17 cellular contexts compared by ENCODE assay signal in the genomic region with DNA sequence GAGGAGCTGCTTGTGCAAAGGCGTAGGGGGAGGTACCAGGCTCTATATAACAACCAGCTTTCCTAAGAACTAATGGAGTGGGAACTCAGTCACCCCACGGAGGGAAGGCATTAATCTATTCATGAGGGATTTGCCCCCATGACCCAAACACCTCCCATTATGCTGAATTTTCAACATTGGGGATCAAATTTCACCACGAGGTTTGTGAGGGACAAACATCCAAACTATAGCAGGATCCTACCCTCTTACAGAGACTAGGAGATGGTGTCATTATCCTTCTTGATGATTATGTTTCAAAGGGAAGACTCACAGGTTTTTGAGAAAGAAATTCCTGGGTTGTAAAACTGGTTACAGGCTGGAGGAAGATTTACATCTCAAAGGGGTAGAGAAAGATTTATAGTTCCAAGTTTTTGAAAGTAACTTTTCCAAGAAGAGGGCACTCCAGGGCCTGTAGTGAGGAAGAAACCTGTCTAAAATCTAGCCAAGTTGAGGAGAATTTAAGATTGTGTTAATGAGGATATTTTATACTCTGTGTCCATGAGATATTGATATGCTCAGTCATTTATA.
A peak's percentile ranks its signal among the peaks of the same experiment; 100 is the strongest.
DNase-seq lines count a peak whose midpoint lies in the region; ATAC-seq and TF ChIP-seq lines count a peak whose summit lies in the region.
"Had no signal": no experiment of that assay in that cellular context is flagged by ENCODE, and none has a peak within 500 bp of the region (broad histone marks: within the 10 kb centered on the region; RNA-seq: fewer than 3 reads in every experiment).

No MANE protein-coding gene starts in this region.

- peaks cover 4% of the 10 kb centered on the region for H3K36me3 ChIP-seq in ectodermal cell (ENCODE audit: control insufficient read depth, insufficient read depth, low read length)
- H3K36me3 ChIP-seq in mesodermal cell (ENCODE audit: control insufficient read depth, insufficient read depth, low read length), result no peaks in the 10 kb centered on the region
- no peaks in the 10 kb centered on the region for H3K36me3 ChIP-seq in uterus
- H3K36me3 ChIP-seq: SJCRH30 had no signal

- ATAC-seq in HG02763 (IDR thresholded peaks at IDR 0.05; ENCODE audit: unreplicated experiment), result no peak
- ATAC-seq in GM21360 (IDR thresholded peaks at IDR 0.05; ENCODE audit: unreplicated experiment), result no peak

- H3K4me1 Mint-ChIP-seq in progenitor cell of endocrine pancreas (ENCODE audit: low read depth), result peaks cover 2% of the 10 kb centered on the region
- H3K4me1 Mint-ChIP-seq: CD14-positive monocyte had no signal

- H3K27ac ChIP-seq in ectodermal cell (ENCODE audit: insufficient read depth, low read depth, low read length, poor library complexity, severe bottlenecking), result peak overlapping the region; percentile 67
- H3K27ac ChIP-seq in mesodermal cell (ENCODE audit: low read depth, low read length, severe bottlenecking), result peak overlapping the region; percentile 57
- H3K27ac ChIP-seq in uterus, result no peak overlapping the region
- H3K27ac ChIP-seq: PC-9, SJCRH30 had no signal

- H3K9me3 Mint-ChIP-seq in progenitor cell of endocrine pancreas (ENCODE audit: low read depth), result peaks cover 8% of the 10 kb centered on the region

- no peaks in the 10 kb centered on the region for H3K36me3 Mint-ChIP-seq in progenitor cell of endocrine pancreas (ENCODE audit: insufficient read depth)
- H3K36me3 Mint-ChIP-seq: CD14-positive monocyte had no signal

- H3K9me3 ChIP-seq in ectodermal cell (ENCODE audit: control insufficient read depth, low read length), result no peaks in the 10 kb centered on the region
- peaks cover 6% of the 10 kb centered on the region for H3K9me3 ChIP-seq in mesodermal cell (ENCODE audit: control insufficient read depth, low read length)
- no peaks in the 10 kb centered on the region for H3K9me3 ChIP-seq in uterus
- H3K9me3 ChIP-seq: SJCRH30 had no signal

- CTCF ChIA-PET in HEK293T (lab: Yijun Ruan, JAX), result interaction anchor here (1.5 kb wide), 1 partner anchor 15 kb away, joined by 4 read pairs; no protein-coding TSS in a partner anchor

- POLR2A ChIA-PET in HEK293T (lab: Yijun Ruan, JAX), result no interaction called here

- peak overlapping the region; percentile 10 for H3K27ac Mint-ChIP-seq in progenitor cell of endocrine pancreas
- H3K27ac Mint-ChIP-seq: CD14-positive monocyte had no signal

- no peak for TF ChIP-seq CTCF in progenitor cell of endocrine pancreas (IDR thresholded peaks at IDR 0.05; ENCODE audit: unreplicated experiment)
- TF ChIP-seq CTCF in uterus (IDR thresholded peaks at IDR 0.05), result no peak

- H3K27me3 ChIP-seq in ectodermal cell (ENCODE audit: control insufficient read depth, insufficient read depth, low read length, poor library complexity, severe bottlenecking), result no peaks in the 10 kb centered on the region
- no peaks in the 10 kb centered on the region for H3K27me3 ChIP-seq in uterus
- H3K27me3 ChIP-seq: SJCRH30 had no signal

- H3K4me3 Mint-ChIP-seq in progenitor cell of endocrine pancreas (ENCODE audit: low read depth), result no peak overlapping the region
- H3K4me3 Mint-ChIP-seq: CD14-positive monocyte had no signal

- 30% methylated on average over 3 of the region's 3 CpGs for WGBS in ectodermal cell, 2 experiments
- WGBS in mesodermal cell (ENCODE audit: insufficient coverage in 2 of 2), 2 experiments, result 33% methylated on average over 2 of the region's 3 CpGs; no CpG with 5 or more reads in 1 of the 2 experiments

- DNase-seq in HEK293T (ENCODE audit: extremely low spot score) (no peak), progenitor cell of endocrine pancreas (ENCODE audit: low spot score, unreplicated experiment) (no peak), NCI-H1417 (lab: John Stamatoyannopoulos, UW) (no peak), uterus (no peak)
- DNase-seq: ACHN, AML-193, COR-L47, DMS53, NCI-H1930, NCI-H510A, PC-9 had no signal

- H3K4me3 ChIP-seq in ectodermal cell (ENCODE audit: insufficient read depth, low read depth, low read length), result no peak overlapping the region
- no peak overlapping the region for H3K4me3 ChIP-seq in mesodermal cell (ENCODE audit: extremely low read depth, insufficient read depth, low read length, poor library complexity, severe bottlenecking)
- no peak overlapping the region for H3K4me3 ChIP-seq in uterus
- H3K4me3 ChIP-seq: PC-9, SJCRH30 had no signal

- intact Hi-C loops in uterus (cut with DNase I; ENCODE audit: low total_unique reads), result no loop called here

- no peaks in the 10 kb centered on the region for H3K27me3 Mint-ChIP-seq in progenitor cell of endocrine pancreas

- H3K4me1 ChIP-seq in ectodermal cell (ENCODE audit: control insufficient read depth, insufficient read depth, low read length) (peaks cover 14% of the 10 kb centered on the region), mesodermal cell (ENCODE audit: control insufficient read depth, insufficient read depth, low read length, poor library complexity, severe bottlenecking) (no peaks in the 10 kb centered on the region), uterus (no peaks in the 10 kb centered on the region)
- H3K4me1 ChIP-seq: SJCRH30 had no signal

- TF ChIP-seq POLR2A in uterus (IDR thresholded peaks at IDR 0.05), result no peak

TF ChIP-seq in HEK293T, 16 proteins besides CTCF, POLR2A, EP300 and RAD21:
- TF ChIP-seq TARDBP (IDR thresholded peaks at IDR 0.05), result no peak
- TF ChIP-seq, protein P1, sequence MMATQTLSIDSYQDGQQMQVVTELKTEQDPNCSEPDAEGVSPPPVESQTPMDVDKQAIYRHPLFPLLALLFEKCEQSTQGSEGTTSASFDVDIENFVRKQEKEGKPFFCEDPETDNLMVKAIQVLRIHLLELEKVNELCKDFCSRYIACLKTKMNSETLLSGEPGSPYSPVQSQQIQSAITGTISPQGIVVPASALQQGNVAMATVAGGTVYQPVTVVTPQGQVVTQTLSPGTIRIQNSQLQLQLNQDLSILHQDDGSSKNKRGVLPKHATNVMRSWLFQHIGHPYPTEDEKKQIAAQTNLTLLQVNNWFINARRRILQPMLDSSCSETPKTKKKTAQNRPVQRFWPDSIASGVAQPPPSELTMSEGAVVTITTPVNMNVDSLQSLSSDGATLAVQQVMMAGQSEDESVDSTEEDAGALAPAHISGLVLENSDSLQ (IDR thresholded peaks at IDR 0.05), result peak; percentile 76

Comparison
In these comparisons a context has a peak if more than half of its experiments do, and no peak if none do; other contexts are left out.
1. H3K27ac ChIP-seq: peak in ectodermal cell (single experiment) and mesodermal cell (single experiment); none in uterus (0 of 2).